ENCODE assay signal across 1 cellular context in genomic region chr17:63600569-63601438, GRCh38.
TF ChIP-seq lines count a peak whose summit lies in the region.

Gene TACO1, plus strand, starts transcription at chr17:63600895. Its CDS starts 189 bp downstream, at chr17:63601084.

TF ChIP-seq in HEK293, 187 proteins besides CTCF, POLR2A, EP300 and RAD21 (continued from another document and continues in another):
- TF ChIP-seq ZNF398 (tag by site-specific recombination; IDR thresholded peaks at IDR 0.05): no peak
- TF ChIP-seq ZNF488 (tag by site-specific recombination; IDR thresholded peaks at IDR 0.05): no peak
- peak; percentile 70 for TF ChIP-seq WT1 (tag by site-specific recombination; IDR thresholded peaks at IDR 0.05)
- no peak for TF ChIP-seq ZNF473 (tag by site-specific recombination; IDR thresholded peaks at IDR 0.05)
- TF ChIP-seq ZNF155 (tag by site-specific recombination; IDR thresholded peaks at IDR 0.05): no peak
- peak; percentile 97 for TF ChIP-seq ZNF335 (tag by site-specific recombination; conservative IDR thresholded peaks at IDR 0.05)
- no peak for TF ChIP-seq ZNF791 (tag by site-specific recombination; IDR thresholded peaks at IDR 0.05)
- peak; percentile 78 for TF ChIP-seq ZEB2 (tag by site-specific recombination; IDR thresholded peaks at IDR 0.05)
- TF ChIP-seq ZNF629 (tag by site-specific recombination; IDR thresholded peaks at IDR 0.05): peak; percentile 85
- TF ChIP-seq TCF7L2 (IDR thresholded peaks at IDR 0.05; ENCODE audit: borderline replicate concordance, low read depth, low read length): no peak
- TF ChIP-seq ZNF560 (tag by site-specific recombination; IDR thresholded peaks at IDR 0.05; ENCODE audit: borderline replicate concordance): no peak
- 0 out of 2 replicates have a peak, but pooled peaks have one; percentile 34 for TF ChIP-seq ZNF138 (tag by site-specific recombination; IDR thresholded peaks at IDR 0.05; ENCODE audit: borderline replicate concordance)
- TF ChIP-seq KLF10 (tag by site-specific recombination; IDR thresholded peaks at IDR 0.05): peak; percentile 55; the same call in 1 of the 2 replicates
- TF ChIP-seq ZBTB7A (tag by site-specific recombination; IDR thresholded peaks at IDR 0.05; ENCODE audit: low read depth): peak; percentile 87; the same call in 1 of the 2 replicates
- no peak for TF ChIP-seq ZNF248 (tag by site-specific recombination; IDR thresholded peaks at IDR 0.05)
- peak; percentile 76 for TF ChIP-seq ZBTB10 (tag by site-specific recombination; IDR thresholded peaks at IDR 0.05)
- TF ChIP-seq ZNF350 (tag by site-specific recombination; IDR thresholded peaks at IDR 0.05): no peak
- TF ChIP-seq ZNF677 (tag by site-specific recombination; IDR thresholded peaks at IDR 0.05): 0 out of 2 replicates have a peak, but pooled peaks have one; percentile 51
- no peak for TF ChIP-seq ZNF514 (tag by site-specific recombination; IDR thresholded peaks at IDR 0.05)
- TF ChIP-seq ZNF585B (tag by site-specific recombination; IDR thresholded peaks at IDR 0.05): no peak
- TF ChIP-seq ZNF600 (tag by site-specific recombination; IDR thresholded peaks at IDR 0.05): peak; percentile 76
- TF ChIP-seq, protein P1, sequence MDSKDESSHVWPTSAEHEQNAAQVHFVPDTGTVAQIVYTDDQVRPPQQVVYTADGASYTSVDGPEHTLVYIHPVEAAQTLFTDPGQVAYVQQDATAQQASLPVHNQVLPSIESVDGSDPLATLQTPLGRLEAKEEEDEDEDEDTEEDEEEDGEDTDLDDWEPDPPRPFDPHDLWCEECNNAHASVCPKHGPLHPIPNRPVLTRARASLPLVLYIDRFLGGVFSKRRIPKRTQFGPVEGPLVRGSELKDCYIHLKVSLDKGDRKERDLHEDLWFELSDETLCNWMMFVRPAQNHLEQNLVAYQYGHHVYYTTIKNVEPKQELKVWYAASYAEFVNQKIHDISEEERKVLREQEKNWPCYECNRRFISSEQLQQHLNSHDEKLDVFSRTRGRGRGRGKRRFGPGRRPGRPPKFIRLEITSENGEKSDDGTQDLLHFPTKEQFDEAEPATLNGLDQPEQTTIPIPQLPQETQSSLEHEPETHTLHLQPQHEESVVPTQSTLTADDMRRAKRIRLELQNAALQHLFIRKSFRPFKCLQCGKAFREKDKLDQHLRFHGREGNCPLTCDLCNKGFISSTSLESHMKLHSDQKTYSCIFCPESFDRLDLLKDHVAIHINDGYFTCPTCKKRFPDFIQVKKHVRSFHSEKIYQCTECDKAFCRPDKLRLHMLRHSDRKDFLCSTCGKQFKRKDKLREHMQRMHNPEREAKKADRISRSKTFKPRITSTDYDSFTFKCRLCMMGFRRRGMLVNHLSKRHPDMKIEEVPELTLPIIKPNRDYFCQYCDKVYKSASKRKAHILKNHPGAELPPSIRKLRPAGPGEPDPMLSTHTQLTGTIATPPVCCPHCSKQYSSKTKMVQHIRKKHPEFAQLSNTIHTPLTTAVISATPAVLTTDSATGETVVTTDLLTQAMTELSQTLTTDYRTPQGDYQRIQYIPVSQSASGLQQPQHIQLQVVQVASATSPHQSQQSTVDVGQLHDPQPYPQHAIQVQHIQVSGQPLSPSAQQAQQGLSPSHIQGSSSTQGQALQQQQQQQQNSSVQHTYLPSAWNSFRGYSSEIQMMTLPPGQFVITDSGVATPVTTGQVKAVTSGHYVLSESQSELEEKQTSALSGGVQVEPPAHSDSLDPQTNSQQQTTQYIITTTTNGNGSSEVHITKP (tag by site-specific recombination; IDR thresholded peaks at IDR 0.05): peak; percentile 73
- no peak for TF ChIP-seq ZNF211 (tag by site-specific recombination; IDR thresholded peaks at IDR 0.05; ENCODE audit: low read depth)
- TF ChIP-seq ZNF324 (tag by site-specific recombination; IDR thresholded peaks at IDR 0.05): peak; percentile 96
- TF ChIP-seq, protein P2, sequence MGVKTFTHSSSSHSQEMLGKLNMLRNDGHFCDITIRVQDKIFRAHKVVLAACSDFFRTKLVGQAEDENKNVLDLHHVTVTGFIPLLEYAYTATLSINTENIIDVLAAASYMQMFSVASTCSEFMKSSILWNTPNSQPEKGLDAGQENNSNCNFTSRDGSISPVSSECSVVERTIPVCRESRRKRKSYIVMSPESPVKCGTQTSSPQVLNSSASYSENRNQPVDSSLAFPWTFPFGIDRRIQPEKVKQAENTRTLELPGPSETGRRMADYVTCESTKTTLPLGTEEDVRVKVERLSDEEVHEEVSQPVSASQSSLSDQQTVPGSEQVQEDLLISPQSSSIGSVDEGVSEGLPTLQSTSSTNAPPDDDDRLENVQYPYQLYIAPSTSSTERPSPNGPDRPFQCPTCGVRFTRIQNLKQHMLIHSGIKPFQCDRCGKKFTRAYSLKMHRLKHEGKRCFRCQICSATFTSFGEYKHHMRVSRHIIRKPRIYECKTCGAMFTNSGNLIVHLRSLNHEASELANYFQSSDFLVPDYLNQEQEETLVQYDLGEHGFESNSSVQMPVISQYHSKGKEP (tag by site-specific recombination; IDR thresholded peaks at IDR 0.05): peak; percentile 43; the same call in 1 of the 2 replicates
- TF ChIP-seq ZNF169 (tag by site-specific recombination; IDR thresholded peaks at IDR 0.05): no peak
- peak; percentile 97 for TF ChIP-seq KLF16 (tag by site-specific recombination; IDR thresholded peaks at IDR 0.05)
- peak; percentile 93 for TF ChIP-seq ZNF24 (tag by site-specific recombination; IDR thresholded peaks at IDR 0.05)
- peak; percentile 75; the same call in 1 of the 2 replicates for TF ChIP-seq ZNF777 (tag by site-specific recombination; IDR thresholded peaks at IDR 0.05; ENCODE audit: borderline replicate concordance)
- peak; percentile 95 for TF ChIP-seq ZNF580 (tag by site-specific recombination; IDR thresholded peaks at IDR 0.05)
- TF ChIP-seq, protein P3, sequence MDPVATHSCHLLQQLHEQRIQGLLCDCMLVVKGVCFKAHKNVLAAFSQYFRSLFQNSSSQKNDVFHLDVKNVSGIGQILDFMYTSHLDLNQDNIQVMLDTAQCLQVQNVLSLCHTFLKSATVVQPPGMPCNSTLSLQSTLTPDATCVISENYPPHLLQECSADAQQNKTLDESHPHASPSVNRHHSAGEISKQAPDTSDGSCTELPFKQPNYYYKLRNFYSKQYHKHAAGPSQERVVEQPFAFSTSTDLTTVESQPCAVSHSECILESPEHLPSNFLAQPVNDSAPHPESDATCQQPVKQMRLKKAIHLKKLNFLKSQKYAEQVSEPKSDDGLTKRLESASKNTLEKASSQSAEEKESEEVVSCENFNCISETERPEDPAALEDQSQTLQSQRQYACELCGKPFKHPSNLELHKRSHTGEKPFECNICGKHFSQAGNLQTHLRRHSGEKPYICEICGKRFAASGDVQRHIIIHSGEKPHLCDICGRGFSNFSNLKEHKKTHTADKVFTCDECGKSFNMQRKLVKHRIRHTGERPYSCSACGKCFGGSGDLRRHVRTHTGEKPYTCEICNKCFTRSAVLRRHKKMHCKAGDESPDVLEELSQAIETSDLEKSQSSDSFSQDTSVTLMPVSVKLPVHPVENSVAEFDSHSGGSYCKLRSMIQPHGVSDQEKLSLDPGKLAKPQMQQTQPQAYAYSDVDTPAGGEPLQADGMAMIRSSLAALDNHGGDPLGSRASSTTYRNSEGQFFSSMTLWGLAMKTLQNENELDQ (tag by site-specific recombination; IDR thresholded peaks at IDR 0.05; ENCODE audit: low read depth): no peak
- peak; percentile 98 for TF ChIP-seq ZNF561 (tag by site-specific recombination; IDR thresholded peaks at IDR 0.05; ENCODE audit: borderline replicate concordance)
- no peak for TF ChIP-seq ZNF140 (tag by site-specific recombination; IDR thresholded peaks at IDR 0.05)
- no peak for TF ChIP-seq ZNF221 (tag by site-specific recombination; IDR thresholded peaks at IDR 0.05; ENCODE audit: borderline replicate concordance)
- TF ChIP-seq MZF1 (tag by site-specific recombination; IDR thresholded peaks at IDR 0.05; ENCODE audit: borderline replicate concordance): 0 out of 2 replicates have a peak, but pooled peaks have one; percentile 53
- no peak for TF ChIP-seq ZNF530 (tag by site-specific recombination; IDR thresholded peaks at IDR 0.05; ENCODE audit: low read depth)
- TF ChIP-seq ZNF529 (tag by site-specific recombination; IDR thresholded peaks at IDR 0.05; ENCODE audit: insufficient replicate concordance): no peak
- no peak for TF ChIP-seq ZNF837 (tag by site-specific recombination; IDR thresholded peaks at IDR 0.05)
- TF ChIP-seq FEZF1 (tag by site-specific recombination; IDR thresholded peaks at IDR 0.05): peak; percentile 46; the same call in 1 of the 2 replicates
- TF ChIP-seq BCL11B (tag by site-specific recombination; IDR thresholded peaks at IDR 0.05; ENCODE audit: low read depth): peak; percentile 67; the same call in 1 of the 2 replicates
- peak; percentile 43 for TF ChIP-seq ZNF596 (tag by site-specific recombination; IDR thresholded peaks at IDR 0.05)
- peak; percentile 100 for TF ChIP-seq ZBTB11 (tag by site-specific recombination; conservative IDR thresholded peaks at IDR 0.05; ENCODE audit: low read depth)
- peak; percentile 77 for TF ChIP-seq SCRT1 (tag by site-specific recombination; IDR thresholded peaks at IDR 0.05; ENCODE audit: borderline replicate concordance)
- TF ChIP-seq ZNF660 (tag by site-specific recombination; IDR thresholded peaks at IDR 0.05): peak; percentile 98
- no peak for TF ChIP-seq ZNF548 (tag by site-specific recombination; IDR thresholded peaks at IDR 0.05)
- TF ChIP-seq ZBTB1 (tag by site-specific recombination; IDR thresholded peaks at IDR 0.05): no peak
- peak; percentile 92 for TF ChIP-seq SP7 (tag by site-specific recombination; IDR thresholded peaks at IDR 0.05)
